ENCODE assay signal across 20 cellular contexts in genomic region chr9:86469476-86470087, GRCh38.
"Had no signal": no experiment of that assay in that cellular context is flagged by ENCODE, and none has a peak within 500 bp of the region (broad histone marks: within the 10 kb centered on the region; RNA-seq: fewer than 3 reads in every experiment).

No MANE protein-coding gene starts in this region.

- H3K27me3 ChIP-seq: cardiac muscle cell, tibial artery, uterus had no signal

- H3K36me3 ChIP-seq: cardiac muscle cell, tibial artery, uterus, WERI-Rb-1 had no signal

- H3K4me3 ChIP-seq: cardiac muscle cell, lung, tibial artery, uterus had no signal

- DNase-seq: activated CD4-positive, alpha-beta T cell treated with anti-CD3 and anti-CD28 coated beads for 1 hour; activated CD8-positive, alpha-beta memory T cell treated with anti-CD3 and anti-CD28 coated beads for 24 hours; activated CD8-positive, alpha-beta memory T cell treated with anti-CD3 and anti-CD28 coated beads, Interleukin-2, amount 50 U/mL, for 48 hours; activated effector memory CD4-positive, alpha-beta T cell treated with Interleukin-2 at 50 U/mL for 16 hours; activated naive CD4-positive, alpha-beta T cell treated with anti-CD3 and anti-CD28 coated beads, Interleukin-2, amount 50 U/mL, for 16 hours; activated T-cell treated with anti-CD3 and anti-CD28 coated beads, Interleukin-2, amount 50 U/mL, for 48 hours; aorta; effector memory CD4-positive, alpha-beta T cell; foreskin fibroblast; hypothalamus; occipital lobe; stimulated activated CD4-positive, alpha-beta T cell treated with anti-CD3 and anti-CD28 coated beads, Interleukin-12 subunit alpha, Interleukin-12 subunit beta, amount 100 ng/mL, for 4 hours; stimulated activated CD4-positive, alpha-beta T cell treated with anti-CD3 and anti-CD28 coated beads, Interleukin-1b, Interleukin-23, amount 100 ng/mL, for 48 hours; stimulated activated CD8-positive, alpha-beta memory T cell treated with anti-CD3 and anti-CD28 coated beads, Interleukin-4, amount 100 ng/mL, for 48 hours; stimulated activated naive CD4-positive, alpha-beta T cell; tibial artery; uterus; WERI-Rb-1 had no signal

- H3K27ac ChIP-seq: cardiac muscle cell, tibial artery, uterus, WERI-Rb-1 had no signal

- H3K9me3 ChIP-seq: tibial artery, uterus had no signal

- H3K4me1 ChIP-seq: tibial artery, uterus had no signal
